Comparison of ENCODE assay signal across 7 cellular contexts in the genomic region with DNA sequence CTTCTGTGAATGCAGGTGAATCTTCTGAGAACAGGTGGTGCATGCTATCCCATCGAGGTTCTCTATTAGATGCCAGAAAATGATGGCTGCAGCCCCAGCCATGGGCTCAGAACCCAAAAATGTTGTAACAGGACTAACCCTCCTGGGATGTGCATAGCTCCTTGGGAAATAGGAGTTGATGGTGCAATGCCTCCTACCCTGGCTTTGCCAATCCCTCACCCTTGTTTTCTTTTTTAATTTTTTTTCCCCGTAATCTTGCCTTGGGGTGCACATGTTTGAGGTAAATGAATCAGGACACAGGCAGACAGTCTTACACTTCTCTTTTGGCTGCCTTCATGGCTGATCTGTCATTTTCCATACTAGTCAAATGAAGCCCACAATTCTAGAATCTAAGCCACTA.
"Had no signal": no experiment of that assay in that cellular context is flagged by ENCODE, and none has a peak within 500 bp of the region (broad histone marks: within the 10 kb centered on the region; RNA-seq: fewer than 3 reads in every experiment).

No MANE protein-coding gene starts in this region.

- H3K27ac ChIP-seq: HL-60 had no signal

- H3K4me3 Mint-ChIP-seq: GM23338, H9, IgD-negative memory B cell had no signal

- ATAC-seq: GM23338, HepG2 had no signal

- DNase-seq: H9, HCEC 1CT, KBM-7 had no signal

- H3K4me3 ChIP-seq: GM23338 had no signal

- H3K27ac Mint-ChIP-seq: GM23338, H9, IgD-negative memory B cell had no signal

- H3K36me3 Mint-ChIP-seq: IgD-negative memory B cell had no signal

- H3K4me2 ChIP-seq: GM23338 had no signal

- H2AFZ ChIP-seq: GM23338 had no signal
